Comparison of ENCODE assay signal across 1 cellular context in genomic region chr12:6752931-6753771, GRCh38.
TF ChIP-seq lines count a peak whose summit lies in the region.

MLF2 (minus strand) TSS chr12:6753141; CDS start chr12:6752334, 807 bp downstream.

TF ChIP-seq in HepG2, 621 proteins besides CTCF, POLR2A, EP300 and RAD21 (continued from another document and continues in another):
- no peak for TF ChIP-seq ZBTB40 (IDR thresholded peaks at IDR 0.05)
- TF ChIP-seq ZBTB40 (CRISPR knock-in tag; IDR thresholded peaks at IDR 0.05), result peak; percentile 66
- no peak; the same call in 1 of the 2 replicates for TF ChIP-seq EEA1 (CRISPR knock-in tag; IDR thresholded peaks at IDR 0.05; ENCODE audit: borderline replicate concordance)
- TF ChIP-seq ZNF891 (CRISPR knock-in tag; IDR thresholded peaks at IDR 0.05), result no peak
- TF ChIP-seq MTA1 (CRISPR knock-in tag; IDR thresholded peaks at IDR 0.05; ENCODE audit: borderline replicate concordance), result peak; percentile 28; the same call in 1 of the 2 replicates
- no peak for TF ChIP-seq REL (CRISPR knock-in tag; conservative IDR thresholded peaks at IDR 0.05)
- TF ChIP-seq SNRNP70 (IDR thresholded peaks at IDR 0.05; ENCODE audit: low read depth, low read length), result no peak
- TF ChIP-seq IKZF5 (CRISPR knock-in tag; IDR thresholded peaks at IDR 0.05), result peak; percentile 62
- TF ChIP-seq ZNF878 (CRISPR knock-in tag; IDR thresholded peaks at IDR 0.05), result no peak; the same call in 1 of the 2 replicates
- TF ChIP-seq FOSL1 (CRISPR knock-in tag; IDR thresholded peaks at IDR 0.05; ENCODE audit: borderline replicate concordance), result no peak
- no peak; the same call in 1 of the 2 replicates for TF ChIP-seq CEBPG (CRISPR knock-in tag; IDR thresholded peaks at IDR 0.05)
- peak; percentile 64; the same call in 1 of the 2 replicates for TF ChIP-seq ZNF430 (CRISPR knock-in tag; IDR thresholded peaks at IDR 0.05)
- TF ChIP-seq CHD4 (IDR thresholded peaks at IDR 0.05; ENCODE audit: borderline replicate concordance, low read length), result 0 out of 2 replicates have a peak, but pooled peaks have one; percentile 24
- TF ChIP-seq CAMTA2 (CRISPR knock-in tag; IDR thresholded peaks at IDR 0.05; ENCODE audit: borderline replicate concordance), result no peak; the same call in 1 of the 2 replicates
- TF ChIP-seq ZSCAN30 (CRISPR knock-in tag; IDR thresholded peaks at IDR 0.05), result no peak
- 0 out of 2 replicates have a peak, but pooled peaks have one; percentile 37 for TF ChIP-seq NRL (CRISPR knock-in tag; IDR thresholded peaks at IDR 0.05; ENCODE audit: borderline replicate concordance)
- no peak for TF ChIP-seq SKIL (CRISPR knock-in tag; IDR thresholded peaks at IDR 0.05; ENCODE audit: borderline replicate concordance)
- peak; percentile 92 for TF ChIP-seq FOXC1 (CRISPR knock-in tag; IDR thresholded peaks at IDR 0.05; ENCODE audit: borderline replicate concordance)
- no peak for TF ChIP-seq DNMT3B (CRISPR knock-in tag; conservative IDR thresholded peaks at IDR 0.05)
- peak; percentile 94 for TF ChIP-seq ATF7 (IDR thresholded peaks at IDR 0.05)
- TF ChIP-seq ATF7 (CRISPR knock-in tag; IDR thresholded peaks at IDR 0.05), result peak; percentile 90
- no peak for TF ChIP-seq REST (IDR thresholded peaks at IDR 0.05; ENCODE audit: borderline replicate concordance in 1 of 2, low read depth in 1 of 2, low read length in 2 of 2)
- TF ChIP-seq ARID5B (CRISPR knock-in tag; IDR thresholded peaks at IDR 0.05), result peak; percentile 28; the same call in 1 of the 2 replicates
- TF ChIP-seq ZNF720 (CRISPR knock-in tag; IDR thresholded peaks at IDR 0.05), result no peak
- TF ChIP-seq SMYD3 (CRISPR knock-in tag; IDR thresholded peaks at IDR 0.05), result 0 out of 2 replicates have a peak, but pooled peaks have one; percentile 76
- TF ChIP-seq TGIF2 (CRISPR knock-in tag; IDR thresholded peaks at IDR 0.05), result 0 out of 2 replicates have a peak, but pooled peaks have one; percentile 41
- TF ChIP-seq ZNF34 (CRISPR knock-in tag; IDR thresholded peaks at IDR 0.05; ENCODE audit: borderline replicate concordance), result peak; percentile 63; the same call in 1 of the 2 replicates
- TF ChIP-seq MAFG (CRISPR knock-in tag; IDR thresholded peaks at IDR 0.05), result no peak
- TF ChIP-seq RNF2 (conservative IDR thresholded peaks at IDR 0.05; ENCODE audit: low read depth), result no peak
- 0 out of 2 replicates have a peak, but pooled peaks have one; percentile 16 for TF ChIP-seq TSC22D2 (CRISPR knock-in tag; IDR thresholded peaks at IDR 0.05; ENCODE audit: borderline replicate concordance)
- 0 out of 2 replicates have a peak, but pooled peaks have one; percentile 61 for TF ChIP-seq MAZ (IDR thresholded peaks at IDR 0.05; ENCODE audit: borderline replicate concordance, low read depth, low read length)
- TF ChIP-seq MAZ (CRISPR knock-in tag; IDR thresholded peaks at IDR 0.05; ENCODE audit: low read depth), result peak; percentile 91
- no peak; the same call in none of the 2 replicates for TF ChIP-seq ZFP1 (CRISPR knock-in tag; IDR thresholded peaks at IDR 0.05)
- TF ChIP-seq TEF (CRISPR knock-in tag; IDR thresholded peaks at IDR 0.05), result peak; percentile 45; the same call in 1 of the 2 replicates
- TF ChIP-seq TRIM22 (IDR thresholded peaks at IDR 0.05), result no peak
- TF ChIP-seq MEIS2 (CRISPR knock-in tag; IDR thresholded peaks at IDR 0.05), result peak; percentile 29; the same call in 1 of the 2 replicates
